11 cellular contexts compared by ENCODE assay signal in the genomic region with DNA sequence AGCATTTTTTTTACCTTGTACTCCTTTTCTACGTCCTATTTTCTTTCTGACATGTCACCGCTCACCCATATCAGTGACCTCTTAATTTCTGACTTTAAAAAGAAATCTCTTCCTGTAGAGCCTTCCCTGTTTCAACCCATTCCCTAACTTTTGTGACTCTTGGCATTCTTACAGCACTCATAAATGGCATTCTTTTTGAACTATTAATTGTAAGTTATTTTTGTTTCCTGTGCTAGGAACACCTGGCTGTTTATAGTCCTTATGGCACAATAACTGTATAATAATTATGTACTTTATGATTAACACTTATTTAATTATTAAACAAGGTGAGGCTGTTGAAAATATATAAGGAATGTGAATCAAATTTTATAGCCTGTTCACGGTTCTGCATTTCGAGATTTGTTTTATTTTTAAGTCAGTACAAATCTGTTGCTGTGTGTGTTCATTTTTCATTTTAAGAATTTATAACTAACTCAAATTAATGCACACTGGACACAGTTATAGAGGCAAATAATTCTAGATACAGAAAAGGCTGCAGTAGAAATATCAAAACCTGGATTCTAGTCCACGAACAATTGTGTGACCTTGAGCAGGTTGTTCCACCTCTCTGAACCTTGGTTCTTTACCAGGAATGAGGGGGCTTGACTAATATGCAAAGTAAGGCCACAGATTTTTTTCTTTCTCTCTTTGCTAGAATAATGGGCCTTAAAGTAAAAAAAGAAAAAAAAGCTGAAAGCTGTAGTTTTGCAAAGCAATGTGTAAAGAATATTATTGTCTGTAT. TPM values are rescaled to one million over a fixed set of nuclear protein-coding genes. Genes with fewer than 3 reads are reported as not detected.
DNase-seq lines count a peak whose midpoint lies in the region; ATAC-seq and TF ChIP-seq lines count a peak whose summit lies in the region.
"Had no signal": no experiment of that assay in that cellular context is flagged by ENCODE, and none has a peak within 500 bp of the region (broad histone marks: within the 10 kb centered on the region; RNA-seq: fewer than 3 reads in every experiment).

No MANE protein-coding gene starts in this region.

- H3K27ac ChIP-seq in CD8-positive, alpha-beta memory T cell (ENCODE audit: low read depth, low read length): no peak overlapping the region
- H3K27ac ChIP-seq in KMS-11 (no peak overlapping the region), mammary epithelial cell (ENCODE audit: insufficient read depth, low read depth, low read length) (no peak overlapping the region)

- H4K20me1 ChIP-seq in KMS-11 (ENCODE audit: insufficient read depth): no peaks in the 10 kb centered on the region
- H4K20me1 ChIP-seq in mammary epithelial cell (ENCODE audit: insufficient read depth, low read length): no peaks in the 10 kb centered on the region

- CTCF ChIA-PET in CD8-positive, alpha-beta memory T cell (lab: Charles Lee): interaction anchor here (1.0 to 2.2 kb wide), 2 partner anchors 26 to 378 kb away, joined by 3 to 9 read pairs; no protein-coding TSS in a partner anchor
- CTCF ChIA-PET in mammary epithelial cell (lab: Charles Lee; ENCODE audit: low non-redundant PET): no interaction called here

- POLR2A ChIA-PET in CD8-positive, alpha-beta memory T cell (lab: Charles Lee): interaction anchor here (0.8 kb wide), 1 partner anchor 23 kb away, joined by 4 read pairs; no protein-coding TSS in a partner anchor

- no peaks in the 10 kb centered on the region for H3K9me3 ChIP-seq in CD8-positive, alpha-beta memory T cell (ENCODE audit: low read length)
- H3K9me3 ChIP-seq in mammary epithelial cell (replicated peaks; ENCODE audit: insufficient read depth, low read length) (no peaks in the 10 kb centered on the region), neuron (ENCODE audit: low read length) (no peaks in the 10 kb centered on the region)

- H3K9me3 Mint-ChIP-seq in CD8-positive, alpha-beta memory T cell: no peaks in the 10 kb centered on the region

- no peaks in the 10 kb centered on the region for H3K36me3 ChIP-seq in CD8-positive, alpha-beta memory T cell (ENCODE audit: insufficient read depth, low read length)
- H3K36me3 ChIP-seq in KMS-11 (ENCODE audit: insufficient read depth) (no peaks in the 10 kb centered on the region), mammary epithelial cell (ENCODE audit: insufficient read depth, low read length) (peaks cover 2% of the 10 kb centered on the region), neuron (ENCODE audit: insufficient read depth, low read length) (peaks cover 2% of the 10 kb centered on the region)

- H3K79me2 ChIP-seq in KMS-11 (ENCODE audit: insufficient read depth, low read depth) (no peaks in the 10 kb centered on the region), mammary epithelial cell (ENCODE audit: insufficient read depth, low read length) (peaks cover 4% of the 10 kb centered on the region)

- H3K27me3 ChIP-seq in CD8-positive, alpha-beta memory T cell (ENCODE audit: insufficient read depth, low read length, poor library complexity, severe bottlenecking): no peaks in the 10 kb centered on the region
- H3K27me3 ChIP-seq in KMS-11 (ENCODE audit: insufficient read depth, low read depth) (no peaks in the 10 kb centered on the region), mammary epithelial cell (ENCODE audit: insufficient read depth, low read length) (no peaks in the 10 kb centered on the region), neuron (ENCODE audit: insufficient read depth, low read length) (no peaks in the 10 kb centered on the region)

- in situ Hi-C loops in mammary epithelial cell (cut with MboI; ENCODE audit: low sequenced_read_pairs in 2 of 2): no loop called here

- intact Hi-C loops in mammary epithelial cell (cut with micrococcal nuclease): loop anchor here (10.0 kb wide), 1 partner anchor 263 kb away; no protein-coding TSS in a partner anchor

- H3K4me3 ChIP-seq in CD8-positive, alpha-beta memory T cell (ENCODE audit: low read length): no peak overlapping the region
- H3K4me3 ChIP-seq in KMS-11 (IDR thresholded peaks at IDR 0.05; ENCODE audit: insufficient read depth, low read depth, low read length): no peak overlapping the region
- no peak overlapping the region for H3K4me3 ChIP-seq in mammary epithelial cell (replicated peaks in 1 of 3; ENCODE audit: insufficient read depth in 1 of 3, low read depth in 2 of 3, low read length in 3 of 3)
- H3K4me3 ChIP-seq in neuron (ENCODE audit: low read length): peak overlapping the region; percentile 76

- ATAC-seq in GM19351 (IDR thresholded peaks at IDR 0.05; ENCODE audit: unreplicated experiment) (no peak), GM18873 (IDR thresholded peaks at IDR 0.05; ENCODE audit: low FRiP score, unreplicated experiment) (no peak)

- H3K36me3 Mint-ChIP-seq in CD8-positive, alpha-beta memory T cell: peaks cover 0 to 23% (median 7%) of the 10 kb centered on the region in 3 donors

- H3K4me2 ChIP-seq in KMS-11: peak overlapping the region; percentile 67; the same call in 1 of the 2 replicates
- peak overlapping the region; percentile 89 for H3K4me2 ChIP-seq in mammary epithelial cell (ENCODE audit: insufficient read depth, low read depth, low read length)

- H3K9ac ChIP-seq in KMS-11 (no peak overlapping the region), mammary epithelial cell (ENCODE audit: insufficient read depth, low read length) (no peak overlapping the region)

- H3K4me1 Mint-ChIP-seq in CD8-positive, alpha-beta memory T cell: peaks cover 33 to 41% (median 35%) of the 10 kb centered on the region in 3 donors

- dilution Hi-C loops in mammary epithelial cell (cut with HindIII; ENCODE audit: low sequenced_read_pairs): no loop called here

- WGBS in mammary epithelial cell (ENCODE audit: low coverage, missing lambda C conversion rate): 99% methylated on average over 5 of the region's 5 CpGs

- H3K4me3 Mint-ChIP-seq in CD8-positive, alpha-beta memory T cell: peak overlapping the region; percentile 13 to 98 (median 93)

- H3K4me1 ChIP-seq in CD8-positive, alpha-beta memory T cell (ENCODE audit: insufficient read depth, low read length): peaks cover 17% of the 10 kb centered on the region
- H3K4me1 ChIP-seq in KMS-11 (ENCODE audit: low read depth, poor library complexity, severe bottlenecking): peaks cover 2% of the 10 kb centered on the region
- H3K4me1 ChIP-seq in mammary epithelial cell (ENCODE audit: insufficient read depth, low read length): peaks cover 7% of the 10 kb centered on the region
- peaks cover 14% of the 10 kb centered on the region for H3K4me1 ChIP-seq in neuron (ENCODE audit: insufficient read depth, low read length)

- DNase-seq in CD8-positive, alpha-beta memory T cell: no peak
- DNase-seq in mammary epithelial cell: no peak
- DNase-seq in T1000 (lab: John Stamatoyannopoulos, UW): no peak
- no peak for DNase-seq in Kasumi-1 (lab: John Stamatoyannopoulos, UW)
- DNase-seq: SHP77 treated with DMSO at 0.1 percent for 48 hours had no signal

- H3K27me3 Mint-ChIP-seq in CD8-positive, alpha-beta memory T cell: peaks cover 3% of the 10 kb centered on the region in 2 donors

- BruUV-seq in mammary epithelial cell (replicated peaks; lab: Mats Ljungman, UMichigan): no TSS peak

- TF ChIP-seq CTCF in KMS-11 (conservative IDR thresholded peaks at IDR 0.05; ENCODE audit: low read depth, low read length) (no peak), mammary epithelial cell (conservative IDR thresholded peaks at IDR 0.05 in 1 of 2, IDR thresholded peaks at IDR 0.05 in 1 of 2; ENCODE audit: extremely low read depth in 1 of 2, insufficient read depth in 1 of 2, low read depth in 1 of 2, low read length in 2 of 2) (no peak)

- H2AFZ ChIP-seq in KMS-11 (ENCODE audit: low read depth): no peak overlapping the region
- H2AFZ ChIP-seq in mammary epithelial cell (ENCODE audit: low read depth, low read length): no peak overlapping the region
- no peak overlapping the region for H2AFZ ChIP-seq in neuron (ENCODE audit: low read depth, low read length)

- peak overlapping the region in 5 of 8 donors; percentile 64 to 98 (median 94) for H3K27ac Mint-ChIP-seq in CD8-positive, alpha-beta memory T cell

RNA-seq across cellular contexts. Expression of a gene that starts 1.5 kb away (rescaled TPM):
- total RNA-seq in CD8-positive, alpha-beta memory T cell: 10 to 100 TPM in 1 of 2 experiments, 1 to 10 TPM in 1; 9.7 to 13.3 TPM
- polyA plus RNA-seq in CD8-positive, alpha-beta memory T cell: 20.5 TPM
- 10 to 100 TPM; 18.3 to 56.1 TPM for total RNA-seq in mammary epithelial cell
- 19.4 TPM for polyA plus RNA-seq in mammary epithelial cell
- 7.8 TPM for polyA minus RNA-seq in mammary epithelial cell

RNA-seq across cellular contexts. Expression of a gene that starts 21.2 kb away (rescaled TPM):
- total RNA-seq in CD8-positive, alpha-beta memory T cell: not detected
- polyA plus RNA-seq in CD8-positive, alpha-beta memory T cell: not detected
- not detected for total RNA-seq in mammary epithelial cell
- not detected for polyA plus RNA-seq in mammary epithelial cell
- polyA minus RNA-seq in mammary epithelial cell: not detected
- total RNA-seq: G401, HT1080 had no signal
